8 cellular contexts compared by ENCODE assay signal in genomic region chr15:76196286-76196948, GRCh38.
DNase-seq lines count a peak whose midpoint lies in the region; ATAC-seq, FAIRE-seq and TF ChIP-seq lines count a peak whose summit lies in the region.

No MANE protein-coding gene starts in this region.

- DNase-seq in NCI-H2171 treated with DMSO at 0.1 percent for 48 hours (lab: John Stamatoyannopoulos, UW), result peak; percentile 16
- DNase-seq in NCI-H2171 (lab: John Stamatoyannopoulos, UW), result no peak
- DNase-seq in RCC 7860 (ENCODE audit: low spot score), result peak; percentile 93
- peak; percentile 90 for DNase-seq in epithelial cell of esophagus (ENCODE audit: low read depth)
- no peak for DNase-seq in activated CD4-positive, alpha-beta T cell treated with anti-CD3 and anti-CD28 coated beads, Interleukin-2, amount 50 U/mL, for 4 hours
- no peak for DNase-seq in HuH-7.5 (ENCODE audit: low spot score)

- ATAC-seq in GM21786 (IDR thresholded peaks at IDR 0.05; ENCODE audit: unreplicated experiment), result no peak

- peak overlapping the region; percentile 46 for H3K9ac ChIP-seq in mucosa of stomach (ENCODE audit: low read length)

- FAIRE-seq in RCC 7860 (lab: Jason Lieb, UNC), result peak; percentile 91

- no peak overlapping the region for H3K4me3 ChIP-seq in epithelial cell of esophagus (ENCODE audit: low read length)
- H3K4me3 ChIP-seq in mucosa of stomach (ENCODE audit: low read length), result no peak overlapping the region

- H3K9me3 ChIP-seq in mucosa of stomach (ENCODE audit: control insufficient read depth, low read length), result no peaks in the 10 kb centered on the region

- TF ChIP-seq CTCF in epithelial cell of esophagus (IDR thresholded peaks at IDR 0.05; ENCODE audit: insufficient read depth, low read depth, low read length, missing control alignments), result no peak

- H3K4me1 ChIP-seq in mucosa of stomach (ENCODE audit: control insufficient read depth, insufficient read depth, low read length), result peaks cover 85% of the 10 kb centered on the region

- peaks cover 2% of the 10 kb centered on the region for H3K27me3 ChIP-seq in mucosa of stomach (ENCODE audit: control insufficient read depth, insufficient read depth, low read length)

- no peaks in the 10 kb centered on the region for H3K36me3 ChIP-seq in mucosa of stomach (ENCODE audit: control insufficient read depth, insufficient read depth, low read length)

Comparison
In these comparisons a context has a peak if more than half of its experiments do, and no peak if none do; other contexts are left out.
1. DNase-seq: peak in NCI-H2171 treated with DMSO at 0.1 percent for 48 hours (single experiment), RCC 7860 (single experiment) and epithelial cell of esophagus (single experiment); none in NCI-H2171 (single experiment), activated CD4-positive, alpha-beta T cell treated with anti-CD3 and anti-CD28 coated beads, Interleukin-2, amount 50 U/mL, for 4 hours (0 of 2) and HuH-7.5 (single experiment).